15 cellular contexts compared by ENCODE assay signal in genomic region chrX:698246-698645, GRCh38.
"Had no signal": no experiment of that assay in that cellular context is flagged by ENCODE, and none has a peak within 500 bp of the region (broad histone marks: within the 10 kb centered on the region; RNA-seq: fewer than 3 reads in every experiment).

No MANE protein-coding gene starts in this region.

- ATAC-seq: activated T-cell treated with anti-CD3 and anti-CD28 coated beads, Interleukin-2, amount 50 U/mL, for 4 hours; heart left ventricle; stimulated activated naive CD8-positive, alpha-beta T cell treated with anti-CD3 and anti-CD28 coated beads, Interleukin-15, Interleukin-2, amounts not matched to agents 100 U/mL and 50 U/mL, for 24 hours had no signal

- H3K27me3 Mint-ChIP-seq: activated CD4-positive, alpha-beta memory T cell treated with anti-CD3 and anti-CD28 coated beads for 36 hours; activated naive CD8-positive, alpha-beta T cell treated with anti-CD3 and anti-CD28 coated beads, Interleukin-2, amount 10 ng/mL, durations not matched to agents 7 days and 5 days; memory B cell had no signal

- DNase-seq: activated CD4-positive, alpha-beta memory T cell treated with anti-CD3 and anti-CD28 coated beads for 36 hours; activated CD4-positive, alpha-beta T cell treated with anti-CD3 and anti-CD28 coated beads for 1 hour; activated effector memory CD4-positive, alpha-beta T cell treated with anti-CD3 and anti-CD28 coated beads, Interleukin-2, amount 50 U/mL, for 16 hours; activated naive CD8-positive, alpha-beta T cell treated with anti-CD3 and anti-CD28 coated beads, Interleukin-2, amount 10 ng/mL, durations not matched to agents 7 days and 5 days; activated T-cell treated with anti-CD3 and anti-CD28 coated beads, Interleukin-2, amount 50 U/mL, for 4 hours; aorta; foreskin melanocyte; heart left ventricle; kidney; left ventricle myocardium inferior; nephron progenitor cell; stimulated activated CD4-positive, alpha-beta T cell treated with anti-CD3 and anti-CD28 coated beads, Interleukin-4, amount 100 ng/mL, for 1 hour; stimulated activated CD8-positive, alpha-beta memory T cell treated with anti-CD3 and anti-CD28 coated beads, Interleukin-4, amount 100 ng/mL, for 48 hours; stimulated activated naive CD8-positive, alpha-beta T cell treated with anti-CD3 and anti-CD28 coated beads, Interleukin-15, Interleukin-2, amounts not matched to agents 100 U/mL and 50 U/mL, for 24 hours had no signal

- H3K27ac Mint-ChIP-seq: activated CD4-positive, alpha-beta memory T cell treated with anti-CD3 and anti-CD28 coated beads for 36 hours; activated naive CD8-positive, alpha-beta T cell treated with anti-CD3 and anti-CD28 coated beads, Interleukin-2, amount 10 ng/mL, durations not matched to agents 7 days and 5 days; memory B cell; nephron progenitor cell had no signal

- H3K4me1 Mint-ChIP-seq: activated naive CD8-positive, alpha-beta T cell treated with anti-CD3 and anti-CD28 coated beads, Interleukin-2, amount 10 ng/mL, durations not matched to agents 7 days and 5 days; memory B cell; nephron progenitor cell had no signal

- H3K4me3 Mint-ChIP-seq: activated CD4-positive, alpha-beta memory T cell treated with anti-CD3 and anti-CD28 coated beads for 36 hours; activated naive CD8-positive, alpha-beta T cell treated with anti-CD3 and anti-CD28 coated beads, Interleukin-2, amount 10 ng/mL, durations not matched to agents 7 days and 5 days; activated T-cell treated with anti-CD3 and anti-CD28 coated beads, Interleukin-2, amount 50 U/mL, for 4 hours; memory B cell; nephron progenitor cell had no signal

- H3K36me3 Mint-ChIP-seq: activated naive CD8-positive, alpha-beta T cell treated with anti-CD3 and anti-CD28 coated beads, Interleukin-2, amount 10 ng/mL, durations not matched to agents 7 days and 5 days; memory B cell had no signal
